ENCODE assay signal across 8 cellular contexts in the genomic region with DNA sequence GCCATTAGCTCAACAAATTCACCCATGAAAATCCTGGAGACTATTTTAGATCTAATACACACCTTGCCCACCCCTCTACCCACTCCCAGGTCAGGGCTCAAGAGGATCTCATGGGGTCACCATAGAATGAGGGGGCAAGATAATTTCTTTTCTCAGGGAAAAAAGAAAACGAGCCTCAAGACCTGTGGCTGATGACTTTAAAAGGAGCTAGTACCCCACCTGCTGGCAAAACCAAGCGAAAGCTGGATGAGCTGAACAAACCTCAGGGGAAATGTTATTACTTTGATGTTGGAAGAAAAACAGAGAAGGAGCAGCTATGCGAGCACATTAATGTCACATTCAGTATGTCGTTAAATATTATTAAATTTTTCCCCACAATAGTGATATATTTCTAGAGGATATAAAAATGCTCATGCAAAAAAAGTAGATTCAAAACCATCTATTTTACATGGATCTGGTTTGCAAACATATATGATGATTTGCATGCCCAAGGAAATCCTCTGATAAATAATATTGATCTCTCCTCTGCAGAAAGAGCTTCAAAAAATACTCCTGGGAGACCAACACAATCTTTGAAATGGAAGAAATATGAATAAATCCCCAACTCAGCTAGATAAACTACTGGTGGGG. TPM values are rescaled to one million over a fixed set of nuclear protein-coding genes. Genes with fewer than 3 reads are reported as not detected.
DNase-seq lines count a peak whose midpoint lies in the region; ATAC-seq, FAIRE-seq and TF ChIP-seq lines count a peak whose summit lies in the region.

No MANE protein-coding gene starts in this region.

- H3K9ac ChIP-seq in kidney (ENCODE audit: low read length in 2 of 2) = no peak overlapping the region

- intact Hi-C loops in MCF 10A (cut with micrococcal nuclease) = loop anchor here (1.0 to 10.0 kb wide), 6 partner anchors 38 to 810 kb away; a partner anchor contains a TSS
- intact Hi-C loops in kidney (cut with DNase I) = no loop called here

- H3K4me3 ChIP-seq in kidney (ENCODE audit: low read length in 2 of 2) = no peak overlapping the region

- H3K9me3 Mint-ChIP-seq in MCF 10A (ENCODE audit: unreplicated experiment) = no peaks in the 10 kb centered on the region

- TF ChIP-seq CTCF in GM12872 (IDR thresholded peaks at IDR 0.05; ENCODE audit: insufficient read depth, low read depth, low read length) = peak; percentile 69
- peak; percentile 70 for TF ChIP-seq CTCF in MCF 10A (IDR thresholded peaks at IDR 0.05; ENCODE audit: unreplicated experiment)
- peak; percentile 68 for TF ChIP-seq CTCF in kidney (IDR thresholded peaks at IDR 0.05; ENCODE audit: borderline replicate concordance, extremely low read depth, insufficient read depth)

- POLR2A ChIA-PET in MCF 10A (lab: Yijun Ruan, JAX) = interaction anchor here (0.6 to 3.6 kb wide), 29 partner anchors 8 to 1975 kb away, joined by 3 to 38 read pairs (median 6); a partner anchor contains a TSS

- BruUV-seq in MCF 10A (replicated peaks; lab: Mats Ljungman, UMichigan) = no TSS peak

- H3K36me3 ChIP-seq in kidney (ENCODE audit: control insufficient read depth in 1 of 2, insufficient read depth in 2 of 2, low read length in 2 of 2) = no peaks in the 10 kb centered on the region

- peaks cover 4 to 7% of the 10 kb centered on the region in 2 donors for H3K4me1 ChIP-seq in kidney (ENCODE audit: control insufficient read depth in 1 of 2, insufficient read depth in 1 of 2, low read depth in 1 of 2, low read length in 2 of 2)

- H3K27ac Mint-ChIP-seq in MCF 10A (ENCODE audit: low read depth, unreplicated experiment) = no peak overlapping the region

- H3K27ac ChIP-seq in kidney (ENCODE audit: low read depth in 2 of 2, low read length in 2 of 2) = no peak overlapping the region

- DNase-seq in NCI-H128 (lab: John Stamatoyannopoulos, UW; ENCODE audit: unreplicated experiment) (peak; percentile 27), SKM-1 treated with dmso at 0.1 percent for 144 hours (lab: John Stamatoyannopoulos, UW; ENCODE audit: unreplicated experiment) (peak; percentile 57), MCF 10A (ENCODE audit: unreplicated experiment) (peak; percentile 78), kidney (no peak)
- DNase-seq in stimulated activated CD4-positive, alpha-beta T cell treated with anti-CD3 and anti-CD28 coated beads, Interleukin-4, amount 100 ng/mL, for 48 hours (ENCODE audit: low read depth in 2 of 2) = peak; percentile 18 to 38

- no peaks in the 10 kb centered on the region for H3K9me3 ChIP-seq in kidney (ENCODE audit: control insufficient read depth in 1 of 2, low read length in 2 of 2)

- CTCF ChIA-PET in MCF 10A (lab: Yijun Ruan, JAX) = interaction anchor here (0.5 to 6.5 kb wide), 77 partner anchors 9 to 901 kb away, joined by 3 to 130 read pairs (median 5); a partner anchor contains a TSS

- FAIRE-seq in A204.1 (lab: Jason Lieb, UNC) = peak; percentile 11
- FAIRE-seq in kidney (lab: Jason Lieb, UNC) = peak; percentile 27

- H3K27me3 Mint-ChIP-seq in MCF 10A (ENCODE audit: insufficient read depth, unreplicated experiment) = no peaks in the 10 kb centered on the region

- H3K4me1 Mint-ChIP-seq in MCF 10A (ENCODE audit: insufficient read depth, unreplicated experiment) = peaks cover 25% of the 10 kb centered on the region

- H3K36me3 Mint-ChIP-seq in MCF 10A (ENCODE audit: insufficient read depth, unreplicated experiment) = no peaks in the 10 kb centered on the region

- ATAC-seq in HG02623 (IDR thresholded peaks at IDR 0.05; ENCODE audit: unreplicated experiment) = no peak

- H3K4me3 Mint-ChIP-seq in MCF 10A (ENCODE audit: unreplicated experiment) = no peak overlapping the region

RNA-seq across cellular contexts. Expression of a gene that starts 37.7 kb away (rescaled TPM):
- total RNA-seq in MCF 10A (2022) (8.0 and 14.8 TPM in 2 replicates), kidney (24.3 TPM)
- 11.2 TPM for polyA plus RNA-seq in kidney (ENCODE audit: insufficient read depth, low read depth, low replicate concordance)
